ENCODE assay signal across 1 cellular context in the genomic region with DNA sequence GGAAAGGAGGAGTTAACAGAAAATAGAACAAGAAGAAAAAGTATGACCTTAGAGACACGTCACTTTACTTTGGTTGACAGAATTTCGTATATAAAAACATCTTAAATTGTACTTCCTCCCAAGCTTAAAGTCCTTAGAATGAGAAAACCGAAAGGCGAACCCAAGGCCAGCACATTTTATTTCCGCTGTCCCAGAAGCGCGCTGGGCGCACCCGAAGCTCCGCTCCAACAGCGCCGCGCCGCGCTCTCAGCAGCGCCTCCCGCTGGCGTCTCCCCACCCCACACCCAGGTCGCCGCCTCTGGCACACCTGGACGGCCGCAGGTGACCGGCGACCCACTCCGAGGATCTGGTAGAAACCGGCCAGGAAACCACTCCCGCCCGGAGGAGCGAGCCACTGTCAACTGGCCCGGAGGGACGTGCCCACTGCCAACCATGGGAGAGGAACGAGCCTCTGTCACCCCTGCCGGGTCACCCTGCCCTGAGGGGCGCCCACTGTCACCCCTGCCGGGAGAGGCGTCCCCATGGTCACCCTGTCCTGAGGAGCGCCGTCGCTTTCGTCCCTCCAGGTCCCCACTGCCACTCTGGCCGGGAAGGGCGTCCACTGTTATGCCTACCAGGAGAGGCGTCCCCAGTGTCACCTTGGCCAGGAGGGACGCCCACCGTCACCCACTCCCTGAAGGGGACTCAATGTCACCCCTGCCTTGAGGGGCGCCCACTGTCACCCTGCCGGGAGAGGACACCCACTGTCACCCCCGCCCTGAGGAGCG.
TF ChIP-seq lines count a peak whose summit lies in the region.

No MANE protein-coding gene starts in this region.

TF ChIP-seq in HepG2, 621 proteins besides CTCF, POLR2A, EP300 and RAD21 (continued from another document and continues in another):
- TF ChIP-seq ADNP (CRISPR knock-in tag; IDR thresholded peaks at IDR 0.05) = peak; percentile 79
- peak; percentile 83 for TF ChIP-seq ZNF792 (CRISPR knock-in tag; IDR thresholded peaks at IDR 0.05)
- peak; percentile 81; the same call in 1 of the 2 replicates for TF ChIP-seq ZC3H13 (CRISPR knock-in tag; IDR thresholded peaks at IDR 0.05)
- TF ChIP-seq ZSCAN21 (CRISPR knock-in tag; IDR thresholded peaks at IDR 0.05; ENCODE audit: borderline replicate concordance) = no peak
- 0 out of 2 replicates have a peak, but pooled peaks have one; percentile 47 for TF ChIP-seq SOX5 (CRISPR knock-in tag; IDR thresholded peaks at IDR 0.05; ENCODE audit: borderline replicate concordance)
- 0 out of 2 replicates have a peak, but pooled peaks have one; percentile 6 for TF ChIP-seq HHEX (CRISPR knock-in tag; IDR thresholded peaks at IDR 0.05)
- 0 out of 2 replicates have a peak, but pooled peaks have one; percentile 58 for TF ChIP-seq ZNF354B (CRISPR knock-in tag; IDR thresholded peaks at IDR 0.05)
- no peak for TF ChIP-seq GATA4 (IDR thresholded peaks at IDR 0.05; ENCODE audit: borderline replicate concordance, low read depth)
- no peak for TF ChIP-seq NFE2L2 (IDR thresholded peaks at IDR 0.05; ENCODE audit: low read length)
- TF ChIP-seq MTA1 (CRISPR knock-in tag; IDR thresholded peaks at IDR 0.05; ENCODE audit: borderline replicate concordance) = peak; percentile 50; the same call in 1 of the 2 replicates
- TF ChIP-seq CC2D1A (CRISPR knock-in tag; IDR thresholded peaks at IDR 0.05) = no peak; the same call in 1 of the 2 replicates
- TF ChIP-seq KLF6 (CRISPR knock-in tag; IDR thresholded peaks at IDR 0.05) = no peak
- TF ChIP-seq STAT5B (CRISPR knock-in tag; IDR thresholded peaks at IDR 0.05) = no peak
- TF ChIP-seq, protein P1, sequence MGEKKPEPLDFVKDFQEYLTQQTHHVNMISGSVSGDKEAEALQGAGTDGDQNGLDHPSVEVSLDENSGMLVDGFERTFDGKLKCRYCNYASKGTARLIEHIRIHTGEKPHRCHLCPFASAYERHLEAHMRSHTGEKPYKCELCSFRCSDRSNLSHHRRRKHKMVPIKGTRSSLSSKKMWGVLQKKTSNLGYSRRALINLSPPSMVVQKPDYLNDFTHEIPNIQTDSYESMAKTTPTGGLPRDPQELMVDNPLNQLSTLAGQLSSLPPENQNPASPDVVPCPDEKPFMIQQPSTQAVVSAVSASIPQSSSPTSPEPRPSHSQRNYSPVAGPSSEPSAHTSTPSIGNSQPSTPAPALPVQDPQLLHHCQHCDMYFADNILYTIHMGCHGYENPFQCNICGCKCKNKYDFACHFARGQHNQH (CRISPR knock-in tag; IDR thresholded peaks at IDR 0.05) = peak; percentile 73; the same call in 1 of the 2 replicates
- no peak for TF ChIP-seq HNRNPUL1 (IDR thresholded peaks at IDR 0.05; ENCODE audit: low read depth, low read length)
- TF ChIP-seq HMGXB3 (CRISPR knock-in tag; IDR thresholded peaks at IDR 0.05; ENCODE audit: borderline replicate concordance) = 0 out of 2 replicates have a peak, but pooled peaks have one; percentile 62
- TF ChIP-seq ZNF333 (CRISPR knock-in tag; IDR thresholded peaks at IDR 0.05; ENCODE audit: borderline replicate concordance) = no peak
- TF ChIP-seq CEBPZ (IDR thresholded peaks at IDR 0.05; ENCODE audit: low read length) = no peak
- TF ChIP-seq SP2 (CRISPR knock-in tag; IDR thresholded peaks at IDR 0.05) = peak; percentile 21; the same call in 1 of the 2 replicates
- TF ChIP-seq SUZ12 (IDR thresholded peaks at IDR 0.05; ENCODE audit: low read depth, low read length) = no peak
- no peak; the same call in 1 of the 2 replicates for TF ChIP-seq ZBTB37 (CRISPR knock-in tag; IDR thresholded peaks at IDR 0.05)
- no peak for TF ChIP-seq ATF7-NPFF (CRISPR knock-in tag; IDR thresholded peaks at IDR 0.05; ENCODE audit: low read depth)
- no peak for TF ChIP-seq TEAD2 (CRISPR knock-in tag; IDR thresholded peaks at IDR 0.05)
- TF ChIP-seq TCF12 (IDR thresholded peaks at IDR 0.05) = no peak
- TF ChIP-seq TCF12 (CRISPR knock-in tag; IDR thresholded peaks at IDR 0.05) = no peak
- TF ChIP-seq MED8 (CRISPR knock-in tag; IDR thresholded peaks at IDR 0.05; ENCODE audit: insufficient replicate concordance) = no peak
- no peak for TF ChIP-seq MAZ (IDR thresholded peaks at IDR 0.05; ENCODE audit: borderline replicate concordance, low read depth, low read length)
- TF ChIP-seq MAZ (CRISPR knock-in tag; IDR thresholded peaks at IDR 0.05; ENCODE audit: low read depth) = peak; percentile 64; the same call in 1 of the 2 replicates
- 0 out of 2 replicates have a peak, but pooled peaks have one; percentile 69 for TF ChIP-seq ZMAT3 (CRISPR knock-in tag; conservative IDR thresholded peaks at IDR 0.05)
- TF ChIP-seq ZNF878 (CRISPR knock-in tag; IDR thresholded peaks at IDR 0.05) = no peak
- 0 out of 2 replicates have a peak, but pooled peaks have one; percentile 42 for TF ChIP-seq FLYWCH1 (CRISPR knock-in tag; IDR thresholded peaks at IDR 0.05)
- no peak for TF ChIP-seq TCF7 (IDR thresholded peaks at IDR 0.05; ENCODE audit: low read depth)
- no peak for TF ChIP-seq ZNF577 (CRISPR knock-in tag; IDR thresholded peaks at IDR 0.05; ENCODE audit: borderline replicate concordance, low read depth)
- peak; percentile 4; the same call in 1 of the 2 replicates for TF ChIP-seq PATZ1 (CRISPR knock-in tag; IDR thresholded peaks at IDR 0.05)
- no peak for TF ChIP-seq ATF3 (CRISPR knock-in tag; IDR thresholded peaks at IDR 0.05)
- peak; percentile 97 for TF ChIP-seq ZSCAN29 (CRISPR knock-in tag; conservative IDR thresholded peaks at IDR 0.05)
- TF ChIP-seq PITX1 (CRISPR knock-in tag; IDR thresholded peaks at IDR 0.05) = peak; percentile 51; the same call in 1 of the 2 replicates
- TF ChIP-seq MXD3 (CRISPR knock-in tag; IDR thresholded peaks at IDR 0.05) = no peak
- TF ChIP-seq, protein P2, sequence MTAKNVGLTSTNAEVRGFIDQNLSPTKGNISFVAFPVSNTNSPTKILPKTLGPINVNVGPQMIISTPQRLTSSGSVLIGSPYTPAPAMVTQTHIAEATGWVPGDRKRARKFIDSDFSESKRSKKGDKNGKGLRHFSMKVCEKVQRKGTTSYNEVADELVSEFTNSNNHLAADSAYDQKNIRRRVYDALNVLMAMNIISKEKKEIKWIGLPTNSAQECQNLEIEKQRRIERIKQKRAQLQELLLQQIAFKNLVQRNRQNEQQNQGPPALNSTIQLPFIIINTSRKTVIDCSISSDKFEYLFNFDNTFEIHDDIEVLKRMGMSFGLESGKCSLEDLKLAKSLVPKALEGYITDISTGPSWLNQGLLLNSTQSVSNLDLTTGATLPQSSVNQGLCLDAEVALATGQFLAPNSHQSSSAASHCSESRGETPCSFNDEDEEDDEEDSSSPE (CRISPR knock-in tag; IDR thresholded peaks at IDR 0.05) = peak; percentile 73
- no peak for TF ChIP-seq PCBP2 (optimal IDR thresholded peaks at IDR 0.05; ENCODE audit: low read depth, low read length, poor library complexity, severe bottlenecking)
- TF ChIP-seq RXRB (CRISPR knock-in tag; IDR thresholded peaks at IDR 0.05; ENCODE audit: borderline replicate concordance) = peak; percentile 82
- TF ChIP-seq ZNF234 (CRISPR knock-in tag; conservative IDR thresholded peaks at IDR 0.05) = no peak
- TF ChIP-seq LCORL (IDR thresholded peaks at IDR 0.05) = no peak
- TF ChIP-seq LCORL (CRISPR knock-in tag; IDR thresholded peaks at IDR 0.05) = peak; percentile 94
- TF ChIP-seq ARNT (IDR thresholded peaks at IDR 0.05) = no peak
- peak; percentile 82; the same call in 1 of the 2 replicates for TF ChIP-seq SMAD1 (CRISPR knock-in tag; IDR thresholded peaks at IDR 0.05; ENCODE audit: borderline replicate concordance, low read depth)
- no peak for TF ChIP-seq SSRP1 (CRISPR knock-in tag; IDR thresholded peaks at IDR 0.05)
- TF ChIP-seq GABPA (IDR thresholded peaks at IDR 0.05; ENCODE audit: low read depth, low read length) = no peak
- peak; percentile 39; the same call in 1 of the 2 replicates for TF ChIP-seq GABPA (CRISPR knock-in tag; IDR thresholded peaks at IDR 0.05; ENCODE audit: low read depth)
- TF ChIP-seq ZNF674 (CRISPR knock-in tag; IDR thresholded peaks at IDR 0.05; ENCODE audit: low read depth) = no peak
